ENCODE assay signal across 9 cellular contexts in genomic region chr2:43675646-43676321, GRCh38. TPM values are rescaled to one million over a fixed set of nuclear protein-coding genes. Genes with fewer than 3 reads are reported as not detected.
DNase-seq lines count a peak whose midpoint lies in the region; ATAC-seq, FAIRE-seq and TF ChIP-seq lines count a peak whose summit lies in the region.
"Had no signal": no experiment of that assay in that cellular context is flagged by ENCODE, and none has a peak within 500 bp of the region (broad histone marks: within the 10 kb centered on the region; RNA-seq: fewer than 3 reads in every experiment).

No MANE protein-coding gene starts in this region.

- no TSS peak for BruUV-seq in IMR-90 (replicated peaks; lab: Mats Ljungman, UMichigan)

- H3K27me3 ChIP-seq in IMR-90 (ENCODE audit: control insufficient read depth, insufficient read depth, low read length) = no peaks in the 10 kb centered on the region; the same call in 1 of the 2 replicates

- WGBS in A549 (ENCODE audit: missing lambda C conversion rate) = 64% methylated on average over 14 of the region's 14 CpGs
- 67% methylated on average over 1 of the region's 14 CpGs; no CpG with 5 or more reads in 1 of the 2 experiments for WGBS in IMR-90 (ENCODE audit: extremely low coverage in 2 of 2, insufficient read length in 1 of 2), 2 experiments

- no peak overlapping the region for H2AK9ac ChIP-seq in IMR-90 (replicated peaks; ENCODE audit: low read depth, low read length, poor library complexity)

- no peak overlapping the region for H2BK20ac ChIP-seq in IMR-90 (ENCODE audit: low read depth, low read length)

- H3K4ac ChIP-seq in IMR-90 (ENCODE audit: low read depth, low read length) = peak overlapping the region; percentile 42

- CTCF ChIA-PET in A549 (lab: Yijun Ruan, JAX) = interaction anchor here (1.0 to 1.2 kb wide), 4 partner anchors 8 to 67 kb away, joined by 3 to 4 read pairs (median 4); no protein-coding TSS in a partner anchor
- CTCF ChIA-PET in IMR-90 (lab: Yijun Ruan, JAX) = interaction anchor here (0.6 to 1.4 kb wide), 2 partner anchors 11 to 122 kb away, joined by 3 read pairs; no protein-coding TSS in a partner anchor

- in situ Hi-C loops in IMR-90 (cut with MboI; ENCODE audit: low sequenced_read_pairs) = no loop called here

- no peak for DNase-seq in A549 (ENCODE audit: low read depth in 1 of 2, low spot score in 1 of 2)
- DNase-seq in IMR-90 = no peak
- DNase-seq in choroid plexus epithelial cell (ENCODE audit: low read depth) = no peak
- peak; percentile 40 for DNase-seq in midbrain (lab: John Stamatoyannopoulos, UW)
- DNase-seq in activated CD4-positive, CD25-positive, alpha-beta regulatory T cell treated with anti-CD3 and anti-CD28 coated beads, Interleukin-2, amount 50 U/mL, for 72 hours = no peak
- DNase-seq in AG08396 (ENCODE audit: low spot score) = no peak
- DNase-seq: NCI-H1092 had no signal

- H2BK5ac ChIP-seq in IMR-90 (ENCODE audit: low read depth, low read length, poor library complexity, severe bottlenecking) = no peak overlapping the region

- no peak for TF ChIP-seq EP300 in A549 (IDR thresholded peaks at IDR 0.05)

- TF ChIP-seq CTCF in A549 (IDR thresholded peaks at IDR 0.05) (no peak), IMR-90 (conservative IDR thresholded peaks at IDR 0.05; ENCODE audit: low read depth, low read length) (no peak), choroid plexus epithelial cell (conservative IDR thresholded peaks at IDR 0.05; ENCODE audit: low read depth, low read length) (no peak)

- H3K23ac ChIP-seq in IMR-90 (ENCODE audit: low read depth, low read length) = peak overlapping the region; percentile 55; the same call in 1 of the 2 replicates

- H3K27ac ChIP-seq in A549 = peak overlapping the region; percentile 69 to 70
- peak overlapping the region; percentile 30 for H3K27ac ChIP-seq in IMR-90 (ENCODE audit: insufficient read depth, low read length)

- 0 out of 2 replicates have a peak overlapping the region, but pooled peaks have one; percentile 5 for H3K56ac ChIP-seq in IMR-90 (ENCODE audit: extremely low read depth, insufficient read depth, low read length)

- H3K9me1 ChIP-seq in IMR-90 (ENCODE audit: insufficient read depth, low read length) = no peaks in the 10 kb centered on the region

- intact Hi-C loops in IMR-90 (cut with micrococcal nuclease) = no loop called here

- H2AFZ ChIP-seq in IMR-90 (replicated peaks; ENCODE audit: low read length, poor library complexity) = peak overlapping the region; percentile 83

- H4K5ac ChIP-seq in IMR-90 (ENCODE audit: low read depth, low read length) = peak overlapping the region; percentile 66

- H4K20me1 ChIP-seq in IMR-90 (ENCODE audit: insufficient read depth, low read length) = no peaks in the 10 kb centered on the region

- TF ChIP-seq RAD21 in A549 (conservative IDR thresholded peaks at IDR 0.05 in 1 of 2, IDR thresholded peaks at IDR 0.05 in 1 of 2) (no peak), IMR-90 (IDR thresholded peaks at IDR 0.05; ENCODE audit: low read length) (no peak)

- peak overlapping the region; percentile 35 for H3K14ac ChIP-seq in IMR-90 (replicated peaks; ENCODE audit: low read depth, low read length)

- H3K18ac ChIP-seq in IMR-90 (ENCODE audit: low read depth, low read length) = peak overlapping the region; percentile 50; the same call in 1 of the 2 replicates

- dilution Hi-C loops in IMR-90 (cut with HindIII; ENCODE audit: low sequenced_read_pairs, unreplicated experiment) = no loop called here

- peak overlapping the region; percentile 17 to 47 for H4K8ac ChIP-seq in IMR-90 (ENCODE audit: low read depth in 2 of 2, low read length in 2 of 2)

- H3K9me3 ChIP-seq in A549 (no peaks in the 10 kb centered on the region), IMR-90 (ENCODE audit: control insufficient read depth, insufficient read depth, low read length) (no peaks in the 10 kb centered on the region)

- no peak overlapping the region for H2BK15ac ChIP-seq in IMR-90 (ENCODE audit: low read depth, low read length)

- H2BK120ac ChIP-seq in IMR-90 (ENCODE audit: low read depth, low read length) = peak overlapping the region; percentile 4; the same call in 1 of the 2 replicates

- H3K79me1 ChIP-seq in IMR-90 (ENCODE audit: low read depth in 1 of 2, low read length in 2 of 2) = no peaks in the 10 kb centered on the region

- H3K4me3 ChIP-seq in A549 = peak overlapping the region; percentile 55
- H3K4me3 ChIP-seq in IMR-90 (ENCODE audit: insufficient read depth, low read depth, low read length) = peak overlapping the region; percentile 58
- H3K4me3 ChIP-seq in choroid plexus epithelial cell (ENCODE audit: low read depth, low read length) = peak overlapping the region; percentile 56

- peak overlapping the region; percentile 61 for H3K9ac ChIP-seq in IMR-90 (ENCODE audit: low read depth, low read length)

- FAIRE-seq in A549 (lab: Jason Lieb, UNC) = no peak

- H4K91ac ChIP-seq in IMR-90 (ENCODE audit: insufficient read depth, low read depth, low read length) = no peak overlapping the region

- H3K4me1 ChIP-seq in A549 (peaks cover 8% of the 10 kb centered on the region; the same call in 2 of the 3 replicates), IMR-90 (ENCODE audit: control insufficient read depth, insufficient read depth, low read length) (no peaks in the 10 kb centered on the region)

- H2AK5ac ChIP-seq in IMR-90 (ENCODE audit: low read depth, low read length) = no peak overlapping the region

- peak overlapping the region; percentile 83 for H3K4me2 ChIP-seq in A549
- H3K4me2 ChIP-seq in IMR-90 (ENCODE audit: low read depth, low read length) = peak overlapping the region; percentile 78

- ATAC-seq in A549 = peak; percentile 34 to 42; a peak in 3 of 6 replicates
- no peak; the same call in 1 of the 2 replicates for ATAC-seq in IMR-90 (ENCODE audit: low read depth)
- ATAC-seq in GM19023 (IDR thresholded peaks at IDR 0.05; ENCODE audit: unreplicated experiment) = no peak
- no peak for ATAC-seq in GM18498 (IDR thresholded peaks at IDR 0.05; ENCODE audit: unreplicated experiment)

- TF ChIP-seq POLR2A in A549 (IDR thresholded peaks at IDR 0.05; ENCODE audit: low read length) (no peak), IMR-90 (IDR thresholded peaks at IDR 0.05; ENCODE audit: low read depth, low read length) (no peak)

- POLR2A ChIA-PET in A549 (lab: Yijun Ruan, JAX) (interaction anchor here (0.6 to 1.4 kb wide), 6 partner anchors 10 to 171 kb away, joined by 3 to 9 read pairs (median 3); partner anchors contain the start of genes DYNC2LI1 and PLEKHH2), IMR-90 (lab: Charles Lee; ENCODE audit: unreplicated experiment) (no interaction called here)

- H3K36me3 ChIP-seq in IMR-90 (ENCODE audit: control insufficient read depth, insufficient read depth, low read length) = no peaks in the 10 kb centered on the region

TF ChIP-seq in A549, 52 proteins besides CTCF, POLR2A, EP300 and RAD21 (continues in another document):
- TF ChIP-seq ATOH8 (CRISPR knock-in tag; IDR thresholded peaks at IDR 0.05; ENCODE audit: low read depth) = no peak
- no peak for TF ChIP-seq EHF (CRISPR knock-in tag; IDR thresholded peaks at IDR 0.05)
- TF ChIP-seq JUNB (IDR thresholded peaks at IDR 0.05) = no peak

TF ChIP-seq in IMR-90, 13 proteins besides CTCF, POLR2A, EP300 and RAD21 (continues in another document):
- no peak for TF ChIP-seq USF2 (IDR thresholded peaks at IDR 0.05; ENCODE audit: low read depth, low read length)
- no peak for TF ChIP-seq CEBPB (IDR thresholded peaks at IDR 0.05; ENCODE audit: low read depth, low read length)
- no peak for TF ChIP-seq BHLHE40 (IDR thresholded peaks at IDR 0.05; ENCODE audit: low read depth, low read length)
- TF ChIP-seq ELK1 (IDR thresholded peaks at IDR 0.05; ENCODE audit: borderline replicate concordance, low read depth, low read length) = no peak
- no peak for TF ChIP-seq MAZ (IDR thresholded peaks at IDR 0.05; ENCODE audit: borderline replicate concordance, low read depth, low read length)
- no peak for TF ChIP-seq MAFK (IDR thresholded peaks at IDR 0.05; ENCODE audit: low read depth, low read length)
- no peak for TF ChIP-seq CHD1 (IDR thresholded peaks at IDR 0.05; ENCODE audit: low read depth, low read length)

RNA-seq across cellular contexts. Expression of gene C1GALT1C1L, which starts 0.4 kb away (rescaled TPM):
- polyA plus RNA-seq in A549 (2011; rRNA removed) (5.4 and 5.9 TPM in 2 replicates), A549 (2017; fragmentation: RNase III; extraction: RNeasy Plus Mini Kit Qiagen cat#74134 plus additional on column Dnase treatment) (1.4 to 2.1 TPM (median 2.1 TPM) in 3 replicates), IMR-90 (2012; rRNA removed) (0.53 and 0.63 TPM in 2 replicates)
- 1.7 and 2.1 TPM in 2 replicates for polyA plus RNA-seq in A549 (2012; cell fraction: cytosol; rRNA removed)
- 0.77 and 1.2 TPM in 2 replicates for polyA plus RNA-seq in A549 (2012; cell fraction: nucleus; rRNA removed)
- 0.17 and 0.68 TPM in 2 replicates for polyA minus RNA-seq in A549 (2011; rRNA and poly(A)+ RNA removed)
- total RNA-seq in IMR-90 (2012; rRNA removed) = 0.28 and 0.36 TPM in 2 replicates
- polyA plus RNA-seq in IMR-90 (2012; cell fraction: cytosol; rRNA removed) = 0.05 and 0.18 TPM in 2 replicates
- polyA plus RNA-seq in IMR-90 (2012; cell fraction: nucleus; rRNA removed; ENCODE audit: low replicate concordance) = 0.37 TPM in 1 of 2 replicates, not detected in the other

RNA-seq across cellular contexts. Expression of gene PLEKHH2, which starts 38.7 kb away (rescaled TPM):
- polyA plus RNA-seq in A549 (2011; rRNA removed) (14.9 and 15.3 TPM in 2 replicates), A549 (2017; fragmentation: RNase III; extraction: RNeasy Plus Mini Kit Qiagen cat#74134 plus additional on column Dnase treatment) (0.68 to 0.92 TPM (median 0.90 TPM) in 3 replicates), IMR-90 (2012; rRNA removed) (2.6 and 3.3 TPM in 2 replicates)
- 0.50 and 0.57 TPM in 2 replicates for polyA plus RNA-seq in A549 (2012; cell fraction: cytosol; rRNA removed)
- 1.3 and 1.7 TPM in 2 replicates for polyA plus RNA-seq in A549 (2012; cell fraction: nucleus; rRNA removed)
- 7.0 and 7.7 TPM in 2 replicates for polyA minus RNA-seq in A549 (2011; rRNA and poly(A)+ RNA removed)
- total RNA-seq in IMR-90 (2012; rRNA removed) = 1.7 and 2.0 TPM in 2 replicates
- 0.26 and 0.27 TPM in 2 replicates for polyA plus RNA-seq in IMR-90 (2012; cell fraction: cytosol; rRNA removed)
- 3.3 and 38.6 TPM in 2 replicates for polyA plus RNA-seq in IMR-90 (2012; cell fraction: nucleus; rRNA removed; ENCODE audit: low replicate concordance)

Comparison
In these comparisons a context has a peak if more than half of its experiments do, and no peak if none do; other contexts are left out.
1. ATAC-seq: peak in A549 (2 of 2); none in IMR-90 (single experiment), GM19023 (single experiment) and GM18498 (single experiment).
2. Peak in every context shown above with its lines, with median percentiles within 50 percentile points of each other: H3K4me3 ChIP-seq.